In genomic region chr4:108683479-108683878, GRCh38 we compare ENCODE assay signal across 9 cellular contexts. TPM values are rescaled to one million over a fixed set of nuclear protein-coding genes. Genes with fewer than 3 reads are reported as not detected.
DNase-seq lines count a peak whose midpoint lies in the region; ATAC-seq and TF ChIP-seq lines count a peak whose summit lies in the region.
"Had no signal": no experiment of that assay in that cellular context is flagged by ENCODE, and none has a peak within 500 bp of the region (broad histone marks: within the 10 kb centered on the region; RNA-seq: fewer than 3 reads in every experiment).

No MANE protein-coding gene starts in this region.

- DNase-seq in cardiac muscle cell (ENCODE audit: low read depth in 1 of 2, low spot score in 1 of 2): peak in 1 of 2 donors; percentile 50
- DNase-seq in left ventricle myocardium superior: no peak
- peak; percentile 67 for DNase-seq in RKO (ENCODE audit: low spot score)
- peak in 1 of 2 donors; percentile 29 for DNase-seq in foreskin keratinocyte
- no peak for DNase-seq in upper lobe of right lung
- DNase-seq: GF-D8 had no signal

- peaks cover 18% of the 10 kb centered on the region for H3K4me1 ChIP-seq in cardiac muscle cell (ENCODE audit: low read depth)
- no peaks in the 10 kb centered on the region for H3K4me1 ChIP-seq in foreskin keratinocyte
- no peaks in the 10 kb centered on the region for H3K4me1 ChIP-seq in upper lobe of right lung

- peak; percentile 18 for TF ChIP-seq CTCF in cardiac muscle cell (IDR thresholded peaks at IDR 0.05; ENCODE audit: low read depth, low read length)
- peak; percentile 69 for TF ChIP-seq CTCF in foreskin keratinocyte (conservative IDR thresholded peaks at IDR 0.05)
- peak; percentile 24 for TF ChIP-seq CTCF in upper lobe of right lung (IDR thresholded peaks at IDR 0.05)

- H3K36me3 ChIP-seq in cardiac muscle cell: no peaks in the 10 kb centered on the region
- H3K36me3 ChIP-seq in upper lobe of right lung: no peaks in the 10 kb centered on the region

- H3K27me3 ChIP-seq in cardiac muscle cell (no peaks in the 10 kb centered on the region), foreskin keratinocyte (no peaks in the 10 kb centered on the region), upper lobe of right lung (no peaks in the 10 kb centered on the region)

- no peak for ATAC-seq in left ventricle myocardium superior
- peak; percentile 51 for ATAC-seq in foreskin keratinocyte
- no peak for ATAC-seq in upper lobe of right lung
- ATAC-seq in GM19351 (IDR thresholded peaks at IDR 0.05; ENCODE audit: unreplicated experiment): no peak
- ATAC-seq in HG03095 (IDR thresholded peaks at IDR 0.05; ENCODE audit: unreplicated experiment): no peak
- no peak for ATAC-seq in activated CD4-positive, CD25-positive, alpha-beta regulatory T cell treated with anti-CD3 and anti-CD28 coated beads, Interleukin-2, amount 50 U/mL, for 24 hours

- H3K27ac ChIP-seq in cardiac muscle cell (no peak overlapping the region), foreskin keratinocyte (no peak overlapping the region), upper lobe of right lung (no peak overlapping the region)

- no peak overlapping the region for H3K4me3 ChIP-seq in cardiac muscle cell
- no peak overlapping the region for H3K4me3 ChIP-seq in upper lobe of right lung

- H3K9me3 ChIP-seq in cardiac muscle cell (ENCODE audit: low read depth): no peaks in the 10 kb centered on the region
- H3K9me3 ChIP-seq in upper lobe of right lung: no peaks in the 10 kb centered on the region

- intact Hi-C loops in left ventricle myocardium superior (cut with micrococcal nuclease): no loop called here
- intact Hi-C loops in upper lobe of right lung (cut with DNase I): no loop called here

RNA-seq across cellular contexts. Expression of gene OSTC, which starts 33.1 kb away (rescaled TPM):
- total RNA-seq in cardiac muscle cell: 149 and 222 TPM in 2 replicates
- polyA plus RNA-seq in cardiac muscle cell: 258 and 402 TPM in 2 replicates
- 26.7 TPM for total RNA-seq in left ventricle myocardium superior
- 121 and 163 TPM in 2 replicates for total RNA-seq in foreskin keratinocyte
- 132 and 155 TPM in 2 replicates for polyA plus RNA-seq in foreskin keratinocyte
- 72.8 TPM for total RNA-seq in upper lobe of right lung

Comparison
In these comparisons a context has a peak if more than half of its experiments do, and no peak if none do; other contexts are left out.
1. CTCF ChIP-seq: peak in every context shown above with its lines; median percentile 69 in foreskin keratinocyte; 24 in upper lobe of right lung; 18 in cardiac muscle cell.